Comparison of ENCODE assay signal across 9 cellular contexts in the genomic region with DNA sequence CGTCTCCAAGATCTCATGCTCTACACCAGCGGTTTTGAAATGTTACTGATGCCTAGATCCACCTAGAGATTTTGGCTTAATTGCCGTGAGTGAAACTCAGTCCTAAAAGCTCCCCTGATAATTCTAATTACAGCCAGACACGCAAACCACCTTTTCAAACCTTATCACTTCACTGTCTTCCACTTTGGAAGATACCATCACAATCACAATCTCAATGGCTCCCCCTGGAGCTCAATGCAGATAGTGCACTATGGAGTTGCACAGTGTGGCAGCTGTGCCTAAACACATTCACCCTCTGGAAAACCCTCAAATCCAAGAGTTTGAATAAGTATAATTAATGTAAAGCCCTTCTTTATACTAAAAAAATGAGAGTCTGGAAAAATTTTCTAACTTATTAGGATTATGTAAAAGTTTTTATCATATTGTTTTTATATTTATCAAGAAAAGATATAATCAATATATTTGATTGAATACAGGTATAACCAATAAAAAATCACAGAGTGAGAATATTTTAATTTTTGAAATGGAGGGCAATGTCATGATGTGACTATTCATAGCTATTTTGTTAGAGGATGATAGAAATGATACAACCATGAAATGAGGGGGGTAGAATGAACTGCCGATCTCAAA.
DNase-seq lines count a peak whose midpoint lies in the region; FAIRE-seq and TF ChIP-seq lines count a peak whose summit lies in the region.
"Had no signal": no experiment of that assay in that cellular context is flagged by ENCODE, and none has a peak within 500 bp of the region (broad histone marks: within the 10 kb centered on the region; RNA-seq: fewer than 3 reads in every experiment).

No MANE protein-coding gene starts in this region.

- H3K27me3 Mint-ChIP-seq in brain = no peaks in the 10 kb centered on the region

- peaks cover 40% of the 10 kb centered on the region for H3K4me1 Mint-ChIP-seq in brain

- no peak overlapping the region for H3K27ac Mint-ChIP-seq in brain

- FAIRE-seq in RCC 7860 (lab: Jason Lieb, UNC) (peak; percentile 72), kidney (lab: Jason Lieb, UNC) (peak; percentile 96)

- no peak overlapping the region for H3K4me3 Mint-ChIP-seq in brain

- POLR2A ChIA-PET in HEK293 (lab: Yijun Ruan, JAX) = interaction anchor here (1.9 kb wide), 1 partner anchor 641 kb away, joined by 4 read pairs; no protein-coding TSS in a partner anchor

- no peaks in the 10 kb centered on the region for H3K36me3 Mint-ChIP-seq in brain

- no peak for TF ChIP-seq CTCF in HEK293 (tag by site-specific recombination; IDR thresholded peaks at IDR 0.05)
- peak; percentile 69 to 76 for TF ChIP-seq CTCF in brain (conservative IDR thresholded peaks at IDR 0.05)
- TF ChIP-seq CTCF in kidney (IDR thresholded peaks at IDR 0.05; ENCODE audit: borderline replicate concordance, extremely low read depth, insufficient read depth) = peak; percentile 94

- intact Hi-C loops in kidney (cut with DNase I) = loop anchor here (10.0 kb wide), 1 partner anchor 640 kb away; no protein-coding TSS in a partner anchor

- DNase-seq in DMS79 treated with DMSO at 0.1 percent for 48 hours (lab: John Stamatoyannopoulos, UW) (peak; percentile 6), DMS79 (lab: John Stamatoyannopoulos, UW) (no peak), M059J (ENCODE audit: low read depth) (peak; percentile 61), RCC 7860 (ENCODE audit: low spot score) (peak; percentile 32), kidney (peak; percentile 27)
- DNase-seq in stimulated activated CD4-positive, alpha-beta T cell treated with anti-CD3 and anti-CD28 coated beads, TNF-alpha, amount 100 ng/mL, for 24 hours (ENCODE audit: low read depth in 3 of 3) = peak; percentile 6 to 41 (median 7)

- H3K9ac ChIP-seq in kidney (ENCODE audit: low read length in 2 of 2) = no peak overlapping the region
- H3K9ac ChIP-seq: BLaER1 treated with 17β-estradiol and CSF1 and Interleukin-3, amounts not matched to agents 10 nM and 100 nM had no signal

- H3K4me1 ChIP-seq in HEK293 (ENCODE audit: control insufficient read depth, insufficient read depth, low read length) (no peaks in the 10 kb centered on the region), kidney (ENCODE audit: control insufficient read depth in 1 of 2, insufficient read depth in 1 of 2, low read depth in 1 of 2, low read length in 2 of 2) (no peaks in the 10 kb centered on the region)
- H3K4me1 ChIP-seq: BLaER1 treated with 17β-estradiol and CSF1 and Interleukin-3, amounts not matched to agents 10 nM and 100 nM had no signal

- H3K36me3 ChIP-seq in HEK293 (ENCODE audit: control insufficient read depth in 2 of 2, insufficient read depth in 1 of 2, low read length in 2 of 2) = no peaks in the 10 kb centered on the region
- no peaks in the 10 kb centered on the region for H3K36me3 ChIP-seq in kidney (ENCODE audit: control insufficient read depth in 1 of 2, insufficient read depth in 2 of 2, low read length in 2 of 2)
- H3K36me3 ChIP-seq: BLaER1 treated with 17β-estradiol and CSF1 and Interleukin-3, amounts not matched to agents 10 nM and 100 nM had no signal

- H3K9me3 Mint-ChIP-seq in brain = no peaks in the 10 kb centered on the region

- CTCF ChIA-PET in HEK293 (lab: Yijun Ruan, JAX) = interaction anchor here (0.6 to 3.7 kb wide), 21 partner anchors 10 to 1401 kb away, joined by 3 to 65 read pairs (median 5); no protein-coding TSS in a partner anchor

- H3K27ac ChIP-seq in HEK293 (ENCODE audit: extremely low read depth, low read depth, low read length) = no peak overlapping the region
- H3K27ac ChIP-seq in kidney (ENCODE audit: low read depth in 2 of 2, low read length in 2 of 2) = no peak overlapping the region
- H3K27ac ChIP-seq: BLaER1 treated with 17β-estradiol and CSF1 and Interleukin-3, amounts not matched to agents 10 nM and 100 nM had no signal

- H3K9me3 ChIP-seq in HEK293 (ENCODE audit: control insufficient read depth, insufficient read depth, low read depth, low read length) (no peaks in the 10 kb centered on the region), kidney (ENCODE audit: control insufficient read depth in 1 of 2, low read length in 2 of 2) (no peaks in the 10 kb centered on the region)
- H3K9me3 ChIP-seq: BLaER1 treated with 17β-estradiol and CSF1 and Interleukin-3, amounts not matched to agents 10 nM and 100 nM had no signal

- no peak overlapping the region for H3K4me3 ChIP-seq in HEK293 (ENCODE audit: low read depth, low read length)
- H3K4me3 ChIP-seq in kidney (ENCODE audit: low read length in 2 of 2) = no peak overlapping the region
- H3K4me3 ChIP-seq: BLaER1 treated with 17β-estradiol and CSF1 and Interleukin-3, amounts not matched to agents 10 nM and 100 nM had no signal

TF ChIP-seq in HEK293, 187 proteins besides CTCF, POLR2A, EP300 and RAD21:
- TF ChIP-seq ZNF423 (tag by site-specific recombination; IDR thresholded peaks at IDR 0.05) = no peak
- TF ChIP-seq ZNF654 (tag by site-specific recombination; IDR thresholded peaks at IDR 0.05; ENCODE audit: low read depth) = peak; percentile 35
- no peak for TF ChIP-seq ZNF639 (tag by site-specific recombination; IDR thresholded peaks at IDR 0.05)
TF ChIP-seq in HEK293: peak in this region for 1.
